3 cellular contexts compared by ENCODE assay signal in genomic region chr2:112536665-112537064, GRCh38. TPM values are rescaled to one million over a fixed set of nuclear protein-coding genes. Genes with fewer than 3 reads are reported as not detected.
DNase-seq lines count a peak whose midpoint lies in the region; ATAC-seq, FAIRE-seq and TF ChIP-seq lines count a peak whose summit lies in the region.
"Not testable (repeated sequence)": the region's sequence is repeated elsewhere in the genome, so short reads cannot be mapped to it uniquely, and the experiment has no call there.

No MANE protein-coding gene starts in this region.

- not testable (repeated sequence) for H3K4me1 ChIP-seq in HEK293 (ENCODE audit: control insufficient read depth, insufficient read depth, low read length); K562 (replicated peaks in 1 of 2; ENCODE audit: control insufficient read depth in 2 of 2, insufficient read depth in 2 of 2, low read length in 2 of 2)

- not testable (repeated sequence) for H2AFZ ChIP-seq in K562 (ENCODE audit: low read depth, low read length)

- H3K27me3 Mint-ChIP-seq in neural crest cell (ENCODE audit: low read depth) = not testable (repeated sequence)

- not testable (repeated sequence) for H3K9me1 ChIP-seq in K562 (ENCODE audit: control insufficient read depth, insufficient read depth, low read length)

- H3K9me3 Mint-ChIP-seq in neural crest cell = not testable (repeated sequence)

- CTCF ChIA-PET in HEK293 (lab: Yijun Ruan, JAX) = interaction anchor here (0.7 kb wide), 1 partner anchor 9 kb away, joined by 4 read pairs; no protein-coding TSS in a partner anchor
- CTCF ChIA-PET in K562 (lab: Yijun Ruan, JAX; ENCODE audit: low intra/inter-chr PET ratio) = not testable (repeated sequence)

- TF ChIP-seq RAD21 in K562 (CRISPR knock-in tag; conservative IDR thresholded peaks at IDR 0.05 in 1 of 2, IDR thresholded peaks at IDR 0.05 in 1 of 2) = not testable (repeated sequence)

- not testable (repeated sequence) for H3K27ac ChIP-seq in HEK293 (ENCODE audit: extremely low read depth, low read depth, low read length); K562 (ENCODE audit: extremely low read depth, low read depth, low read length)

- peaks cover 0 to 17% of the 10 kb centered on the region in 2 experiments; a peak in 1 of 3 replicates for H3K36me3 ChIP-seq in HEK293 (ENCODE audit: control insufficient read depth in 2 of 2, insufficient read depth in 1 of 2, low read length in 2 of 2)
- H3K36me3 ChIP-seq in K562 (ENCODE audit: control insufficient read depth, insufficient read depth, low read length) = peaks cover 14% of the 10 kb centered on the region; the same call in 2 of the 3 replicates

- not testable (repeated sequence) for BruUV-seq in K562 (replicated peaks; lab: Mats Ljungman, UMichigan)

- intact Hi-C loops in K562 (cut with micrococcal nuclease) = not testable (repeated sequence)

- not testable (repeated sequence) for TF ChIP-seq POLR2A in K562 (conservative IDR thresholded peaks at IDR 0.05)

- not testable (repeated sequence) for TF ChIP-seq CTCF in HEK293 (tag by site-specific recombination; IDR thresholded peaks at IDR 0.05); K562 (IDR thresholded peaks at IDR 0.05 in 2 of 3, conservative IDR thresholded peaks at IDR 0.05 in 1 of 3; ENCODE audit: insufficient read depth in 2 of 3, low read depth in 1 of 3, low read length in 3 of 3); neural crest cell (conservative IDR thresholded peaks at IDR 0.05)

- H3K9ac ChIP-seq in K562 (ENCODE audit: insufficient read depth in 1 of 2, low read depth in 2 of 2, low read length in 2 of 2) = not testable (repeated sequence)

- not testable (repeated sequence) for H3K4me2 ChIP-seq in K562 (ENCODE audit: insufficient read depth, low read length)

- H3K27me3 ChIP-seq in K562 (ENCODE audit: control insufficient read depth in 2 of 2, insufficient read depth in 2 of 2, low read length in 2 of 2) = not testable (repeated sequence)

- H3K4me3 Mint-ChIP-seq in neural crest cell = peak overlapping the region; percentile 29

- not testable (repeated sequence) for FAIRE-seq in K562 (lab: Jason Lieb, UNC)

- H3K4me1 Mint-ChIP-seq in neural crest cell = not testable (repeated sequence)

- H3K27ac Mint-ChIP-seq in neural crest cell (ENCODE audit: unreplicated experiment) = not testable (repeated sequence)

- not testable (repeated sequence) for H3K9me3 ChIP-seq in HEK293 (ENCODE audit: control insufficient read depth, insufficient read depth, low read depth, low read length); K562 (replicated peaks; ENCODE audit: control insufficient read depth, insufficient read depth, low read depth, low read length)

- H3K79me2 ChIP-seq in K562 (ENCODE audit: control insufficient read depth, insufficient read depth, low read length) = not testable (repeated sequence)

- ATAC-seq in K562 = not testable (repeated sequence)

- not testable (repeated sequence) for H4K20me1 ChIP-seq in K562 (replicated peaks; ENCODE audit: control insufficient read depth, insufficient read depth, low read length)

- H3K36me3 Mint-ChIP-seq in neural crest cell (ENCODE audit: low read depth) = not testable (repeated sequence)

- not testable (repeated sequence) for DNase-seq in K562 (ENCODE audit: extremely low read depth in 1 of 4, low spot score in 3 of 4); neural crest cell (ENCODE audit: low read depth, low spot score)

- POLR2A ChIA-PET in HEK293 (lab: Yijun Ruan, JAX) = not testable (repeated sequence)
- POLR2A ChIA-PET in K562 (lab: Yijun Ruan, JAX) = interaction anchor here (0.6 to 1.4 kb wide), 2 partner anchors 27 to 420 kb away, joined by 3 read pairs; no protein-coding TSS in a partner anchor

- not testable (repeated sequence) for TF ChIP-seq EP300 in K562 (IDR thresholded peaks at IDR 0.05; ENCODE audit: low read length)

- in situ Hi-C loops in K562 (cut with MboI) = not testable (repeated sequence)

- H3K4me3 ChIP-seq in HEK293 (ENCODE audit: low read depth, low read length); K562: not testable (repeated sequence)

TF ChIP-seq in HEK293, 187 proteins besides CTCF, POLR2A, EP300 and RAD21:
- peak; percentile 91 for TF ChIP-seq ZNF146 (tag by site-specific recombination; IDR thresholded peaks at IDR 0.05)

TF ChIP-seq in K562, 482 proteins besides CTCF, POLR2A, EP300 and RAD21:
- peak; percentile 86 for TF ChIP-seq ZNF146 (CRISPR knock-in tag; IDR thresholded peaks at IDR 0.05; ENCODE audit: unreplicated experiment)

RNA-seq across cellular contexts. Expression of gene POLR1B, which starts 5.6 kb away (rescaled TPM):
- total RNA-seq in K562 (2011; cell fraction: chromatin; rRNA removed; ENCODE audit: low replicate concordance) = 74.4 and 133 TPM in 2 replicates
- total RNA-seq in K562 (2011; cell fraction: nucleolus; rRNA removed) = 31.9 and 32.0 TPM in 2 replicates
- total RNA-seq in K562 (2011; cell fraction: nucleoplasm; rRNA removed) = 44.6 and 47.5 TPM in 2 replicates
- total RNA-seq in K562 (2014; rRNA removed) = 21.2 and 27.9 TPM in 2 replicates
- total RNA-seq in K562 (2014; rRNA removed; fragmentation: Illumina TruSeq; extraction: Trizol) = 47.9 and 55.1 TPM in 2 replicates
- total RNA-seq in K562 (2015; rRNA removed; fragmentation: Illumina TruSeq; extraction: Trizol) = 42.3 and 46.4 TPM in 2 replicates
- 53.9 and 60.8 TPM in 2 replicates for total RNA-seq in K562 (2021)
- 32.4 and 47.9 TPM in 2 replicates for polyA plus RNA-seq in K562 (2011; rRNA removed)
- 26.7 and 44.0 TPM in 2 replicates for polyA plus RNA-seq in K562 (2011; cell fraction: cytosol; rRNA removed)
- 25.3 and 33.6 TPM in 2 replicates for polyA plus RNA-seq in K562 (2011; cell fraction: nucleus; rRNA removed)
- 12.2 and 23.6 TPM in 2 replicates for polyA plus RNA-seq in K562 (2012)
- 39.6 and 40.2 TPM in 2 replicates for polyA plus RNA-seq in K562 (2014; fragmentation: Illumina TruSeq; extraction: Trizol)
- polyA plus RNA-seq in K562 (2014; fragmentation: Nextera tagmentation; extraction: Ambion mirVana) = 10 to 100 TPM; 19.8 to 38.6 TPM
- polyA plus RNA-seq in K562 (2014; rRNA removed) = 22.8 and 24.7 TPM in 2 replicates
- 112 and 124 TPM in 2 replicates for polyA minus RNA-seq in K562 (2011; rRNA and poly(A)+ RNA removed)
- 40.5 and 66.9 TPM in 2 replicates for polyA minus RNA-seq in K562 (2011; cell fraction: cytosol; rRNA and poly(A)+ RNA removed)
- 23.6 and 37.7 TPM in 2 replicates for polyA minus RNA-seq in K562 (2011; cell fraction: nucleus; rRNA and poly(A)+ RNA removed)
- total RNA-seq in neural crest cell = 35.8 and 39.9 TPM in 2 replicates

RNA-seq across cellular contexts. Expression of gene CHCHD5, which starts 47.7 kb away (rescaled TPM):
- total RNA-seq in K562 (2011; cell fraction: chromatin; rRNA removed; ENCODE audit: low replicate concordance) = 7.9 and 16.5 TPM in 2 replicates
- 11.1 and 12.7 TPM in 2 replicates for total RNA-seq in K562 (2011; cell fraction: nucleolus; rRNA removed)
- 13.7 and 16.6 TPM in 2 replicates for total RNA-seq in K562 (2011; cell fraction: nucleoplasm; rRNA removed)
- 33.4 and 61.2 TPM in 2 replicates for total RNA-seq in K562 (2014; rRNA removed)
- total RNA-seq in K562 (2014; rRNA removed; fragmentation: Illumina TruSeq; extraction: Trizol) = 5.7 and 7.4 TPM in 2 replicates
- 25.8 and 29.4 TPM in 2 replicates for total RNA-seq in K562 (2015; rRNA removed; fragmentation: Illumina TruSeq; extraction: Trizol)
- 42.9 and 55.3 TPM in 2 replicates for total RNA-seq in K562 (2021)
- polyA plus RNA-seq in K562 (2011; rRNA removed) = 16.4 and 21.9 TPM in 2 replicates
- 36.1 and 82.6 TPM in 2 replicates for polyA plus RNA-seq in K562 (2011; cell fraction: cytosol; rRNA removed)
- polyA plus RNA-seq in K562 (2011; cell fraction: nucleus; rRNA removed) = 16.0 and 28.0 TPM in 2 replicates
- 66.1 and 68.6 TPM in 2 replicates for polyA plus RNA-seq in K562 (2012)
- polyA plus RNA-seq in K562 (2014; fragmentation: Illumina TruSeq; extraction: Trizol) = 21.0 and 45.8 TPM in 2 replicates
- 10 to 100 TPM; 56.0 to 79.3 TPM for polyA plus RNA-seq in K562 (2014; fragmentation: Nextera tagmentation; extraction: Ambion mirVana)
- polyA plus RNA-seq in K562 (2014; rRNA removed) = 42.4 and 61.3 TPM in 2 replicates
- polyA minus RNA-seq in K562 (2011; rRNA and poly(A)+ RNA removed) = 2.9 and 3.0 TPM in 2 replicates
- 8.4 and 11.6 TPM in 2 replicates for polyA minus RNA-seq in K562 (2011; cell fraction: cytosol; rRNA and poly(A)+ RNA removed)
- polyA minus RNA-seq in K562 (2011; cell fraction: nucleus; rRNA and poly(A)+ RNA removed) = 3.5 and 6.0 TPM in 2 replicates
- total RNA-seq in neural crest cell = 29.4 and 35.4 TPM in 2 replicates

RNA-seq across cellular contexts. Expression of gene TTL, which starts 54.7 kb away (rescaled TPM):
- total RNA-seq in K562 (2011; cell fraction: chromatin; rRNA removed; ENCODE audit: low replicate concordance) = 55.7 and 73.0 TPM in 2 replicates
- total RNA-seq in K562 (2011; cell fraction: nucleolus; rRNA removed) = 25.7 and 30.9 TPM in 2 replicates
- 54.3 and 81.5 TPM in 2 replicates for total RNA-seq in K562 (2011; cell fraction: nucleoplasm; rRNA removed)
- total RNA-seq in K562 (2014; rRNA removed) (20.7 and 26.4 TPM in 2 replicates), K562 (2014; rRNA removed; fragmentation: Illumina TruSeq; extraction: Trizol) (54.4 and 57.4 TPM in 2 replicates), K562 (2015; rRNA removed; fragmentation: Illumina TruSeq; extraction: Trizol) (38.8 and 41.6 TPM in 2 replicates), K562 (2021) (51.4 and 53.5 TPM in 2 replicates), neural crest cell (80.0 and 87.0 TPM in 2 replicates)
- polyA plus RNA-seq in K562 (2011; rRNA removed) (26.5 and 34.9 TPM in 2 replicates), K562 (2014; fragmentation: Illumina TruSeq; extraction: Trizol) (37.9 and 41.8 TPM in 2 replicates), K562 (2014; fragmentation: Nextera tagmentation; extraction: Ambion mirVana) (10 to 100 TPM in 1 of 2 experiments, 1 to 10 TPM in 1; 9.4 to 11.2 TPM), K562 (2014; rRNA removed) (23.3 and 28.6 TPM in 2 replicates)
- 12.3 and 17.3 TPM in 2 replicates for polyA plus RNA-seq in K562 (2011; cell fraction: cytosol; rRNA removed)
- 25.6 and 32.6 TPM in 2 replicates for polyA plus RNA-seq in K562 (2011; cell fraction: nucleus; rRNA removed)
- 22.4 and 28.5 TPM in 2 replicates for polyA plus RNA-seq in K562 (2012)
- polyA minus RNA-seq in K562 (2011; rRNA and poly(A)+ RNA removed) = 43.4 and 50.3 TPM in 2 replicates
- 22.6 and 32.4 TPM in 2 replicates for polyA minus RNA-seq in K562 (2011; cell fraction: cytosol; rRNA and poly(A)+ RNA removed)
- 15.6 and 16.8 TPM in 2 replicates for polyA minus RNA-seq in K562 (2011; cell fraction: nucleus; rRNA and poly(A)+ RNA removed)
